25 cellular contexts compared by ENCODE assay signal in the genomic region with DNA sequence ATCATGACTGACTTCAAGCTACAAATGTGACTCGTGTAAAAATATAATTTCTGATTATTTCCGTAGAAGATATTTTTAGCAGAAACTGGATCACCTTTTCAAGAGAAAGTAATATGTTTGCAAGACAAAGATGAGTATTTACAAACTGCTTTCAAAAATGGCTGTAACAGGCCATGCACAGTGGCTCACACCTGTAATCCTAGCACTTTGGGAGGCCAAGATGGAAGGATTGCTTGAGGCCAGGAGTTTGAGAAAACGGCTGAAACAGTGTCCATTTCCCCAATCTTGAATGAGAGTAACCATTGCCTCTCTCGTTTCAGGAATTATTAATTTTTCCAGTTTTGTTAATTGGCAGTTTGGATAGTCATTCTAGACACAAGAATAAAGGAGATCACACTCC. TPM values are rescaled to one million over a fixed set of nuclear protein-coding genes. Genes with fewer than 3 reads are reported as not detected.
DNase-seq lines count a peak whose midpoint lies in the region; ATAC-seq and TF ChIP-seq lines count a peak whose summit lies in the region.
"Had no signal": no experiment of that assay in that cellular context is flagged by ENCODE, and none has a peak within 500 bp of the region (broad histone marks: within the 10 kb centered on the region; RNA-seq: fewer than 3 reads in every experiment).

No MANE protein-coding gene starts in this region.

- H3K9me2 ChIP-seq in PC-3 (replicated peaks; ENCODE audit: low read length), result no peaks in the 10 kb centered on the region

- H3K4me3 Mint-ChIP-seq in CD8-positive, alpha-beta memory T cell, result no peak overlapping the region
- no peak overlapping the region for H3K4me3 Mint-ChIP-seq in stimulated activated naive B cell treated with anti-CD40 and anti-IgM and Interleukin-4, amounts not matched to agents 10 μg/mL and 1 μg/mL and 100 μg/mL, for 72 hours
- H3K4me3 Mint-ChIP-seq: B cell; CD4-positive, alpha-beta T cell; CD8-positive, alpha-beta T cell had no signal

- H3K27me3 ChIP-seq in CD8-positive, alpha-beta memory T cell (ENCODE audit: insufficient read depth, low read length, poor library complexity, severe bottlenecking), result peaks cover 7% of the 10 kb centered on the region
- no peaks in the 10 kb centered on the region for H3K27me3 ChIP-seq in PC-3 (ENCODE audit: low read length)
- H3K27me3 ChIP-seq in trophoblast cell (ENCODE audit: insufficient read depth, low read length), result no peaks in the 10 kb centered on the region
- H3K27me3 ChIP-seq: BLaER1 treated with 17β-estradiol and CSF1 and Interleukin-3, amounts not matched to agents 10 nM and 100 nM had no signal

- H3K4me3 ChIP-seq in CD8-positive, alpha-beta memory T cell (ENCODE audit: low read length), result no peak overlapping the region
- H3K4me3 ChIP-seq in PC-3 (ENCODE audit: low read length), result no peak overlapping the region
- H3K4me3 ChIP-seq in trophoblast cell (ENCODE audit: low read depth, low read length), result no peak overlapping the region
- H3K4me3 ChIP-seq: A549; BLaER1 treated with 17β-estradiol and CSF1 and Interleukin-3, amounts not matched to agents 10 nM and 100 nM; GM12878 had no signal

- no peak overlapping the region for H4K12ac ChIP-seq in trophoblast cell (ENCODE audit: low read depth, low read length)

- peak overlapping the region; percentile 79 for H4K91ac ChIP-seq in trophoblast cell (ENCODE audit: low read depth, low read length)

- H3K9ac ChIP-seq in PC-3 (ENCODE audit: low read length) (no peak overlapping the region), trophoblast cell (ENCODE audit: low read length) (no peak overlapping the region)
- H3K9ac ChIP-seq: BLaER1 treated with 17β-estradiol and CSF1 and Interleukin-3, amounts not matched to agents 10 nM and 100 nM had no signal

- H3K36me3 Mint-ChIP-seq in CD8-positive, alpha-beta memory T cell, result peaks cover 0 to 8% (median 6%) of the 10 kb centered on the region in 3 donors
- H3K36me3 Mint-ChIP-seq in stimulated activated naive B cell treated with anti-CD40 and anti-IgM and Interleukin-4, amounts not matched to agents 10 μg/mL and 1 μg/mL and 100 μg/mL, for 72 hours, result peaks cover 3 to 6% of the 10 kb centered on the region in 2 donors

- H2BK5ac ChIP-seq in trophoblast cell (ENCODE audit: low read depth, low read length, poor library complexity), result no peak overlapping the region

- H3K23ac ChIP-seq in trophoblast cell (ENCODE audit: low read length), result no peak overlapping the region

- peaks cover 0 to 5% (median 0%) of the 10 kb centered on the region in 5 donors for H3K9me3 Mint-ChIP-seq in CD8-positive, alpha-beta memory T cell
- no peaks in the 10 kb centered on the region for H3K9me3 Mint-ChIP-seq in stimulated activated naive B cell treated with anti-CD40 and anti-IgM and Interleukin-4, amounts not matched to agents 10 μg/mL and 1 μg/mL and 100 μg/mL, for 72 hours
- H3K9me3 Mint-ChIP-seq: CD4-positive, alpha-beta T cell; CD8-positive, alpha-beta T cell had no signal

- peaks cover 4% of the 10 kb centered on the region for H3K79me1 ChIP-seq in trophoblast cell (ENCODE audit: low read length)

- no peak for TF ChIP-seq CTCF in PC-3 (conservative IDR thresholded peaks at IDR 0.05; ENCODE audit: low read depth, low read length)

- H2BK120ac ChIP-seq in trophoblast cell (ENCODE audit: insufficient read depth, low read length, poor library complexity), result no peak overlapping the region

- POLR2A ChIA-PET in CD8-positive, alpha-beta memory T cell (lab: Charles Lee), result no interaction called here
- POLR2A ChIA-PET in PC-3 (lab: Charles Lee; ENCODE audit: unreplicated experiment), result no interaction called here

- peak overlapping the region; percentile 45 for H3K27ac ChIP-seq in CD8-positive, alpha-beta memory T cell (ENCODE audit: low read depth, low read length)
- H3K27ac ChIP-seq in PC-3 (ENCODE audit: low read length) (no peak overlapping the region), trophoblast cell (ENCODE audit: low read depth, low read length) (no peak overlapping the region)
- H3K27ac ChIP-seq: 22Rv1; A549; BLaER1 treated with 17β-estradiol and CSF1 and Interleukin-3, amounts not matched to agents 10 nM and 100 nM; C4-2B had no signal

- H3K4me2 ChIP-seq in PC-3 (ENCODE audit: low read length) (peak overlapping the region; percentile 46), trophoblast cell (ENCODE audit: low read length) (no peak overlapping the region)
- H3K4me2 ChIP-seq: A549 had no signal

- H2AFZ ChIP-seq in PC-3 (ENCODE audit: low read length) (no peak overlapping the region), trophoblast cell (ENCODE audit: insufficient read depth, low read length, poor library complexity) (no peak overlapping the region)

- H3K4ac ChIP-seq in trophoblast cell (ENCODE audit: low read depth, low read length), result no peak overlapping the region

- intact Hi-C loops in PC-3 (cut with micrococcal nuclease), result no loop called here

- DNase-seq in CD8-positive, alpha-beta memory T cell, result no peak
- DNase-seq in PC-3, result no peak
- no peak for DNase-seq in trophoblast cell
- DNase-seq in stimulated activated naive B cell treated with anti-CD40 and anti-IgM and Interleukin-4, amounts not matched to agents 10 μg/mL and 1 μg/mL and 100 μg/mL, for 72 hours, result no peak
- DNase-seq in NCI-H1694 (lab: John Stamatoyannopoulos, UW), result no peak
- DNase-seq: AML-193; CD4-positive, alpha-beta T cell; CD8-positive, alpha-beta T cell; COR-L47; DMS 273 treated with DMSO at 0.1 percent for 48 hours; DMS153; DMS53; DMS79; DND-41; EL had no signal

- peaks cover 19 to 32% of the 10 kb centered on the region in 2 donors for H3K27me3 Mint-ChIP-seq in CD8-positive, alpha-beta memory T cell
- no peaks in the 10 kb centered on the region for H3K27me3 Mint-ChIP-seq in stimulated activated naive B cell treated with anti-CD40 and anti-IgM and Interleukin-4, amounts not matched to agents 10 μg/mL and 1 μg/mL and 100 μg/mL, for 72 hours
- H3K27me3 Mint-ChIP-seq: B cell had no signal

- WGBS in trophoblast cell (ENCODE audit: extremely low coverage, insufficient coverage, insufficient read length), result no CpG with 5 or more reads among the region's 4 CpGs

- no peaks in the 10 kb centered on the region for H4K20me1 ChIP-seq in PC-3 (ENCODE audit: low read length)
- H4K20me1 ChIP-seq: BLaER1 treated with 17β-estradiol and CSF1 and Interleukin-3, amounts not matched to agents 10 nM and 100 nM had no signal

- ATAC-seq in PC-3, result no peak
- ATAC-seq in stimulated activated naive B cell treated with anti-CD40 and anti-IgM and Interleukin-4, amounts not matched to agents 10 μg/mL and 1 μg/mL and 100 μg/mL, for 72 hours (replicated peaks), result no peak
- ATAC-seq: A549; CD8-positive, alpha-beta T cell; GM12878 had no signal

- no peak overlapping the region for H3K14ac ChIP-seq in trophoblast cell (ENCODE audit: low read length)

- H3K18ac ChIP-seq in trophoblast cell (ENCODE audit: low read length), result no peak overlapping the region

- H2BK12ac ChIP-seq in trophoblast cell (ENCODE audit: low read length), result no peak overlapping the region

- no peak overlapping the region for H4K8ac ChIP-seq in trophoblast cell (ENCODE audit: low read depth, low read length)

- no TSS peak for BruUV-seq in PC-3 (replicated peaks; lab: Mats Ljungman, UMichigan)

- no peaks in the 10 kb centered on the region for H3F3A ChIP-seq in PC-3 (ENCODE audit: low read length, unreplicated experiment)

- no peak overlapping the region for H3K27ac Mint-ChIP-seq in CD8-positive, alpha-beta memory T cell
- no peak overlapping the region for H3K27ac Mint-ChIP-seq in stimulated activated naive B cell treated with anti-CD40 and anti-IgM and Interleukin-4, amounts not matched to agents 10 μg/mL and 1 μg/mL and 100 μg/mL, for 72 hours
- H3K27ac Mint-ChIP-seq: B cell; CD4-positive, alpha-beta T cell; CD8-positive, alpha-beta T cell had no signal

- CTCF ChIA-PET in CD8-positive, alpha-beta memory T cell (lab: Charles Lee), result no interaction called here
- CTCF ChIA-PET in PC-3 (lab: Charles Lee), result no interaction called here

- peaks cover 14% of the 10 kb centered on the region for H3K4me1 ChIP-seq in CD8-positive, alpha-beta memory T cell (ENCODE audit: insufficient read depth, low read length)
- H3K4me1 ChIP-seq in PC-3 (ENCODE audit: insufficient read depth, low read length) (peaks cover 50% of the 10 kb centered on the region), trophoblast cell (ENCODE audit: control insufficient read depth in 1 of 2, insufficient read depth in 2 of 2, low read length in 2 of 2) (peaks cover 14% of the 10 kb centered on the region in 2 experiments)

- no peaks in the 10 kb centered on the region for H3K9me3 ChIP-seq in CD8-positive, alpha-beta memory T cell (ENCODE audit: low read length)
- H3K9me3 ChIP-seq in PC-3 (ENCODE audit: low read length) (no peaks in the 10 kb centered on the region), trophoblast cell (ENCODE audit: insufficient read depth, low read depth, low read length) (peaks cover 12% of the 10 kb centered on the region)

- no peak overlapping the region for H2AK5ac ChIP-seq in trophoblast cell (ENCODE audit: low read length)

- H3K79me2 ChIP-seq in PC-3 (ENCODE audit: low read length), result peaks cover 15% of the 10 kb centered on the region
- H3K79me2 ChIP-seq in trophoblast cell (ENCODE audit: control insufficient read depth, insufficient read depth, low read length, poor library complexity), result no peaks in the 10 kb centered on the region

- peaks cover 23 to 24% (median 24%) of the 10 kb centered on the region in 3 donors for H3K4me1 Mint-ChIP-seq in CD8-positive, alpha-beta memory T cell
- H3K4me1 Mint-ChIP-seq in stimulated activated naive B cell treated with anti-CD40 and anti-IgM and Interleukin-4, amounts not matched to agents 10 μg/mL and 1 μg/mL and 100 μg/mL, for 72 hours, result peaks cover 34 to 40% of the 10 kb centered on the region in 2 donors

- H3K36me3 ChIP-seq in CD8-positive, alpha-beta memory T cell (ENCODE audit: insufficient read depth, low read length), result no peaks in the 10 kb centered on the region
- no peaks in the 10 kb centered on the region for H3K36me3 ChIP-seq in PC-3 (ENCODE audit: low read depth, low read length)
- no peaks in the 10 kb centered on the region for H3K36me3 ChIP-seq in trophoblast cell (ENCODE audit: control insufficient read depth in 1 of 2, insufficient read depth in 2 of 2, low read length in 2 of 2)
- H3K36me3 ChIP-seq: BLaER1 treated with 17β-estradiol and CSF1 and Interleukin-3, amounts not matched to agents 10 nM and 100 nM had no signal

RNA-seq across cellular contexts. Expression of gene ZNF175, which starts 3.5 kb away (rescaled TPM):
- 10 to 100 TPM in 1 of 2 experiments, 1 to 10 TPM in 1; 10.0 to 11.6 TPM for total RNA-seq in CD8-positive, alpha-beta memory T cell
- 3.2 TPM for polyA plus RNA-seq in CD8-positive, alpha-beta memory T cell
- 7.5 and 8.5 TPM in 2 replicates for total RNA-seq in PC-3 (2014; rRNA removed)
- 9.4 and 9.7 TPM in 2 replicates for polyA plus RNA-seq in trophoblast cell (2013)

RNA-seq across cellular contexts. Expression of gene SIGLEC6, which starts 36.1 kb away (rescaled TPM):
- total RNA-seq in CD8-positive, alpha-beta memory T cell, result not detected
- polyA plus RNA-seq in CD8-positive, alpha-beta memory T cell, result not detected
- not detected in 2 replicates for total RNA-seq in PC-3 (2014; rRNA removed)
- 22.1 and 24.5 TPM in 2 replicates for polyA plus RNA-seq in trophoblast cell (2013)
- total RNA-seq: A172; CD8-positive, alpha-beta T cell; Daoy; G401 had no signal
- polyA plus RNA-seq: A549, BJ had no signal
